Comparison of ENCODE assay signal across 9 cellular contexts in genomic region chr6:3208096-3208774, GRCh38. TPM values are rescaled to one million over a fixed set of nuclear protein-coding genes. Genes with fewer than 3 reads are reported as not detected.
DNase-seq lines count a peak whose midpoint lies in the region; ATAC-seq and TF ChIP-seq lines count a peak whose summit lies in the region.
"Had no signal": no experiment of that assay in that cellular context is flagged by ENCODE, and none has a peak within 500 bp of the region (broad histone marks: within the 10 kb centered on the region; RNA-seq: fewer than 3 reads in every experiment).

No MANE protein-coding gene starts in this region.

- H2BK5ac ChIP-seq in neuronal stem cell (ENCODE audit: low read length): no peak overlapping the region

- intact Hi-C loops in Calu3 (cut with micrococcal nuclease; ENCODE audit: unreplicated experiment): loop anchor here (5.0 kb wide), 1 partner anchor 46 kb away; no protein-coding TSS in a partner anchor

- TF ChIP-seq CTCF in Calu3 (IDR thresholded peaks at IDR 0.05; ENCODE audit: unreplicated experiment): no peak

- peak overlapping the region; percentile 70 for H3K27ac Mint-ChIP-seq in Calu3 (ENCODE audit: unreplicated experiment)
- no peak overlapping the region for H3K27ac Mint-ChIP-seq in central memory CD8-positive, alpha-beta T cell (ENCODE audit: low read depth)

- no peak overlapping the region for H4K8ac ChIP-seq in neuronal stem cell (ENCODE audit: low read depth, low read length)

- H4K91ac ChIP-seq in neuronal stem cell (ENCODE audit: low read depth, low read length, poor library complexity): no peak overlapping the region

- no peak overlapping the region for H2BK15ac ChIP-seq in neuronal stem cell (ENCODE audit: low read length)

- H2BK12ac ChIP-seq in neuronal stem cell (ENCODE audit: low read length): no peak overlapping the region

- no peaks in the 10 kb centered on the region for H3K36me3 ChIP-seq in neuronal stem cell (replicated peaks in 1 of 2; ENCODE audit: control insufficient read depth in 2 of 2, insufficient read depth in 2 of 2, low read length in 2 of 2)

- no peaks in the 10 kb centered on the region for H3K9me3 Mint-ChIP-seq in Calu3 (ENCODE audit: low read depth, unreplicated experiment)
- no peaks in the 10 kb centered on the region for H3K9me3 Mint-ChIP-seq in central memory CD8-positive, alpha-beta T cell

- H3K4me3 Mint-ChIP-seq in Calu3 (ENCODE audit: low read depth, unreplicated experiment): peak overlapping the region; percentile 28
- peak overlapping the region; percentile 17 for H3K4me3 Mint-ChIP-seq in central memory CD8-positive, alpha-beta T cell

- peak overlapping the region; percentile 25 for H3K9ac ChIP-seq in neuronal stem cell (ENCODE audit: low read depth, low read length, poor library complexity)

- peaks cover 12 to 14% of the 10 kb centered on the region in 2 donors for H3K4me1 ChIP-seq in neuronal stem cell (ENCODE audit: control insufficient read depth in 2 of 2, insufficient read depth in 1 of 2, low read depth in 1 of 2, low read length in 2 of 2)

- no peak for DNase-seq in Calu3
- peak; percentile 98 for DNase-seq in M059J (ENCODE audit: low read depth)
- no peak for DNase-seq in central memory CD8-positive, alpha-beta T cell (ENCODE audit: low spot score in 2 of 2)
- DNase-seq in neuronal stem cell (ENCODE audit: low spot score): no peak
- no peak for DNase-seq in G401 (ENCODE audit: low spot score)
- DNase-seq in stimulated activated CD8-positive, alpha-beta memory T cell treated with anti-CD3 and anti-CD28 coated beads, Interleukin-4, amount 100 ng/mL, for 48 hours: no peak
- DNase-seq in iPS-NIHi7 (ENCODE audit: extremely low spot score): no peak
- no peak for DNase-seq in HT-29 (ENCODE audit: low spot score)
- DNase-seq: MM.1S had no signal

- H3K14ac ChIP-seq in neuronal stem cell (ENCODE audit: low read length): no peak overlapping the region

- peak overlapping the region; percentile 20 for H3K18ac ChIP-seq in neuronal stem cell (ENCODE audit: low read length)

- in situ Hi-C loops in G401 (cut with HindIII; ENCODE audit: low sequenced_read_pairs): no loop called here

- peak overlapping the region; percentile 85 for H2AFZ ChIP-seq in neuronal stem cell (ENCODE audit: low read length)

- H3K27me3 ChIP-seq in neuronal stem cell (ENCODE audit: control insufficient read depth in 3 of 3, insufficient read depth in 3 of 3, low read depth in 1 of 3, low read length in 3 of 3): no peaks in the 10 kb centered on the region

- H3K36me3 Mint-ChIP-seq in Calu3 (ENCODE audit: insufficient read depth, unreplicated experiment): peaks cover 6% of the 10 kb centered on the region
- no peaks in the 10 kb centered on the region for H3K36me3 Mint-ChIP-seq in central memory CD8-positive, alpha-beta T cell (ENCODE audit: insufficient read depth)

- WGBS in neuronal stem cell (ENCODE audit: extremely low coverage in 2 of 2, insufficient read length in 2 of 2, insufficient replicate concordance in 1 of 2), 2 donors: no CpG with 5 or more reads among the region's 14 CpGs

- CTCF ChIA-PET in Calu3 (lab: Charles Lee): interaction anchor here (1.0 kb wide), 1 partner anchor 44 kb away, joined by 3 read pairs; no protein-coding TSS in a partner anchor

- no peak overlapping the region for H3K4me2 ChIP-seq in neuronal stem cell (ENCODE audit: insufficient read depth, low read length, poor library complexity, severe bottlenecking)

- no peak overlapping the region for H3K27ac ChIP-seq in neuronal stem cell (replicated peaks; ENCODE audit: low read length)

- no peaks in the 10 kb centered on the region for H3K79me1 ChIP-seq in neuronal stem cell (ENCODE audit: low read depth, low read length)

- H3K9me3 ChIP-seq in neuronal stem cell (replicated peaks in 1 of 2; ENCODE audit: control insufficient read depth in 2 of 2, insufficient read depth in 1 of 2, low read depth in 1 of 2, low read length in 2 of 2): no peaks in the 10 kb centered on the region

- peaks cover 25% of the 10 kb centered on the region for H3K4me1 Mint-ChIP-seq in Calu3 (ENCODE audit: low read depth, unreplicated experiment)
- peaks cover 17% of the 10 kb centered on the region for H3K4me1 Mint-ChIP-seq in central memory CD8-positive, alpha-beta T cell

- no peak for ATAC-seq in central memory CD8-positive, alpha-beta T cell (replicated peaks; ENCODE audit: extremely low read depth, poor library complexity, severe bottlenecking)

- no peak overlapping the region for H2AK5ac ChIP-seq in neuronal stem cell (ENCODE audit: low read depth, low read length)

- H3K4me3 ChIP-seq in neuronal stem cell (ENCODE audit: low read length in 2 of 2): no peak overlapping the region

- peaks cover 11% of the 10 kb centered on the region for H3K27me3 Mint-ChIP-seq in Calu3 (ENCODE audit: unreplicated experiment)
- H3K27me3 Mint-ChIP-seq in central memory CD8-positive, alpha-beta T cell: peaks cover 50% of the 10 kb centered on the region

- no peak overlapping the region for H2BK120ac ChIP-seq in neuronal stem cell (ENCODE audit: low read depth, low read length)

- no peak overlapping the region for H3K4ac ChIP-seq in neuronal stem cell (ENCODE audit: low read length)

- H3K23ac ChIP-seq in neuronal stem cell (ENCODE audit: low read depth, low read length, poor library complexity): no peak overlapping the region

- no TSS peak for BruUV-seq in Calu3 (replicated peaks; lab: Mats Ljungman, UMichigan)

RNA-seq across cellular contexts. Expression of gene TUBB2B, which starts 19.2 kb away (rescaled TPM):
- total RNA-seq in Calu3 (2022): 2.5 and 3.0 TPM in 2 replicates
- total RNA-seq in M059J (2014; rRNA removed; shearing (Covaris generic)): 60.1 and 127 TPM in 2 replicates
- polyA plus RNA-seq in neuronal stem cell (2013, experiment 1 of 2): 370 TPM
- 372 TPM for polyA plus RNA-seq in neuronal stem cell (2013, experiment 2 of 2)
- 31.6 and 39.2 TPM in 2 replicates for total RNA-seq in G401 (2014; rRNA removed; shearing (Covaris generic))
- total RNA-seq in HT-29 (2014; rRNA removed; shearing (Covaris generic)): 1.7 and 2.5 TPM in 2 replicates

RNA-seq across cellular contexts. Expression of gene PSMG4, which starts 50.5 kb away (rescaled TPM):
- 17.6 and 17.8 TPM in 2 replicates for total RNA-seq in Calu3 (2022)
- total RNA-seq in M059J (2014; rRNA removed; shearing (Covaris generic)): 29.9 and 35.1 TPM in 2 replicates
- polyA plus RNA-seq in neuronal stem cell (2013, experiment 1 of 2): 24.7 TPM
- 24.4 TPM for polyA plus RNA-seq in neuronal stem cell (2013, experiment 2 of 2)
- total RNA-seq in G401 (2014; rRNA removed; shearing (Covaris generic)): 26.6 and 54.5 TPM in 2 replicates
- 142 and 145 TPM in 2 replicates for total RNA-seq in HT-29 (2014; rRNA removed; shearing (Covaris generic))

RNA-seq across cellular contexts. Expression of gene TUBB2A, which starts 50.9 kb away (rescaled TPM):
- 16.0 and 17.6 TPM in 2 replicates for total RNA-seq in Calu3 (2022)
- 278 and 327 TPM in 2 replicates for total RNA-seq in M059J (2014; rRNA removed; shearing (Covaris generic))
- 49.1 TPM for polyA plus RNA-seq in neuronal stem cell (2013, experiment 1 of 2)
- polyA plus RNA-seq in neuronal stem cell (2013, experiment 2 of 2): 48.5 TPM
- total RNA-seq in G401 (2014; rRNA removed; shearing (Covaris generic)): 169 and 184 TPM in 2 replicates
- total RNA-seq in HT-29 (2014; rRNA removed; shearing (Covaris generic)): 67.5 and 73.0 TPM in 2 replicates
